Comparison of ENCODE assay signal across 1 cellular context in the genomic region with DNA sequence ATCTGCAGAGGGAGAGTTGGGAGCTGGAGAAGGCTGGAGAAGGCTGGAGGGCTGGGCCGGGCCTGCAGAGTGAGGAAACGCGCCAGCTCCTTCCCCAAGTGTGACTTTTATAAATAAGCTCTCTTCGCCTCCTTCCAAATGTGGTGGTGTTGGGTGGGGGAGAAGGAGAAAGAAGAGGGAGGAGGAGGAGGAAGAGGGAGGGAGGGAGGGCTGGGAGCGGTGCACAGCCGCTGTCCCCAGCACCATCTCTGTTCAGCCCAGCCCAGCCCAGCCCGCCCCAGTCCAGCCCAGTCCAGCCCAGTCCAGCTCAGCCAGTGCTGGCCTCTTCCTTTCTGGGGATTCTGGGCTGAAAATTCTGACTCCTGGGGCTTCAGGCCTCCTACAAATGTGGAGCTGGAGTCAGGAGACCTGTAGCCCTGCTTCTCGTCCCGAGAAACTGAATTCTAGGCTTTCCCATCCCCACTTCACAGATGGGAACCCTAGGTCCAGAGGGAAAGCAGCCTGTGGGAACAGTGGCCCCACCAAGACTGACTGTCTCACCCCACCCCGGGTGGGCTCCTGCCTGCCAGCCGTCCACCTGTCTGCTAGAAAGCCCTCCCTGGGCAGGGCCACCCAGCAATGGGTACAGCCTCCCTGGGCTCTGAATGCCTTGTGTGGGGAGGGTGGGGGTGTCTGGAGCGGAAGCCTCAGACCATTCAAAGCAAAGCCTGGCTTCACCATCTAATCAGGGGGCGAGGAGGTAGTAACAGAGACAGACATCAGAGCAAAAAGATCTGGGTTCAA.
TF ChIP-seq lines count a peak whose summit lies in the region.

No MANE protein-coding gene starts in this region.

TF ChIP-seq in HCT116, 20 proteins besides CTCF, POLR2A, EP300 and RAD21 (continued from another document):
- TF ChIP-seq YY1 (IDR thresholded peaks at IDR 0.05; ENCODE audit: extremely low read depth, insufficient replicate concordance, low read depth, low read length) (no peak), EGR1 (IDR thresholded peaks at IDR 0.05; ENCODE audit: low read depth) (no peak), CEBPB (IDR thresholded peaks at IDR 0.05; ENCODE audit: low read depth) (no peak), FOSL1 (IDR thresholded peaks at IDR 0.05; ENCODE audit: low read depth) (no peak), POLR2AphosphoS5 (IDR thresholded peaks at IDR 0.05; ENCODE audit: low read depth, low read length) (no peak), JUND (IDR thresholded peaks at IDR 0.05) (no peak)
- TF ChIP-seq, protein P1, sequence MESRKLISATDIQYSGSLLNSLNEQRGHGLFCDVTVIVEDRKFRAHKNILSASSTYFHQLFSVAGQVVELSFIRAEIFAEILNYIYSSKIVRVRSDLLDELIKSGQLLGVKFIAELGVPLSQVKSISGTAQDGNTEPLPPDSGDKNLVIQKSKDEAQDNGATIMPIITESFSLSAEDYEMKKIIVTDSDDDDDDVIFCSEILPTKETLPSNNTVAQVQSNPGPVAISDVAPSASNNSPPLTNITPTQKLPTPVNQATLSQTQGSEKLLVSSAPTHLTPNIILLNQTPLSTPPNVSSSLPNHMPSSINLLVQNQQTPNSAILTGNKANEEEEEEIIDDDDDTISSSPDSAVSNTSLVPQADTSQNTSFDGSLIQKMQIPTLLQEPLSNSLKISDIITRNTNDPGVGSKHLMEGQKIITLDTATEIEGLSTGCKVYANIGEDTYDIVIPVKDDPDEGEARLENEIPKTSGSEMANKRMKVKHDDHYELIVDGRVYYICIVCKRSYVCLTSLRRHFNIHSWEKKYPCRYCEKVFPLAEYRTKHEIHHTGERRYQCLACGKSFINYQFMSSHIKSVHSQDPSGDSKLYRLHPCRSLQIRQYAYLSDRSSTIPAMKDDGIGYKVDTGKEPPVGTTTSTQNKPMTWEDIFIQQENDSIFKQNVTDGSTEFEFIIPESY (IDR thresholded peaks at IDR 0.05; ENCODE audit: extremely low read depth, insufficient replicate concordance, low read length) = no peak
- TF ChIP-seq, protein P2, sequence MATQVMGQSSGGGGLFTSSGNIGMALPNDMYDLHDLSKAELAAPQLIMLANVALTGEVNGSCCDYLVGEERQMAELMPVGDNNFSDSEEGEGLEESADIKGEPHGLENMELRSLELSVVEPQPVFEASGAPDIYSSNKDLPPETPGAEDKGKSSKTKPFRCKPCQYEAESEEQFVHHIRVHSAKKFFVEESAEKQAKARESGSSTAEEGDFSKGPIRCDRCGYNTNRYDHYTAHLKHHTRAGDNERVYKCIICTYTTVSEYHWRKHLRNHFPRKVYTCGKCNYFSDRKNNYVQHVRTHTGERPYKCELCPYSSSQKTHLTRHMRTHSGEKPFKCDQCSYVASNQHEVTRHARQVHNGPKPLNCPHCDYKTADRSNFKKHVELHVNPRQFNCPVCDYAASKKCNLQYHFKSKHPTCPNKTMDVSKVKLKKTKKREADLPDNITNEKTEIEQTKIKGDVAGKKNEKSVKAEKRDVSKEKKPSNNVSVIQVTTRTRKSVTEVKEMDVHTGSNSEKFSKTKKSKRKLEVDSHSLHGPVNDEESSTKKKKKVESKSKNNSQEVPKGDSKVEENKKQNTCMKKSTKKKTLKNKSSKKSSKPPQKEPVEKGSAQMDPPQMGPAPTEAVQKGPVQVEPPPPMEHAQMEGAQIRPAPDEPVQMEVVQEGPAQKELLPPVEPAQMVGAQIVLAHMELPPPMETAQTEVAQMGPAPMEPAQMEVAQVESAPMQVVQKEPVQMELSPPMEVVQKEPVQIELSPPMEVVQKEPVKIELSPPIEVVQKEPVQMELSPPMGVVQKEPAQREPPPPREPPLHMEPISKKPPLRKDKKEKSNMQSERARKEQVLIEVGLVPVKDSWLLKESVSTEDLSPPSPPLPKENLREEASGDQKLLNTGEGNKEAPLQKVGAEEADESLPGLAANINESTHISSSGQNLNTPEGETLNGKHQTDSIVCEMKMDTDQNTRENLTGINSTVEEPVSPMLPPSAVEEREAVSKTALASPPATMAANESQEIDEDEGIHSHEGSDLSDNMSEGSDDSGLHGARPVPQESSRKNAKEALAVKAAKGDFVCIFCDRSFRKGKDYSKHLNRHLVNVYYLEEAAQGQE (IDR thresholded peaks at IDR 0.05; ENCODE audit: low read depth) = no peak
